1 cellular context compared by ENCODE assay signal in genomic region chr5:151270599-151270998, GRCh38.
TF ChIP-seq lines count a peak whose summit lies in the region.

No MANE protein-coding gene starts in this region.

TF ChIP-seq in HepG2, 621 proteins besides CTCF, POLR2A, EP300 and RAD21:
- no peak for TF ChIP-seq MYC (CRISPR knock-in tag; IDR thresholded peaks at IDR 0.05; ENCODE audit: borderline replicate concordance)
- TF ChIP-seq MED1 (CRISPR knock-in tag; IDR thresholded peaks at IDR 0.05) = no peak
- TF ChIP-seq ZNF124 (CRISPR knock-in tag; IDR thresholded peaks at IDR 0.05) = no peak
